21 cellular contexts compared by ENCODE assay signal in the genomic region with DNA sequence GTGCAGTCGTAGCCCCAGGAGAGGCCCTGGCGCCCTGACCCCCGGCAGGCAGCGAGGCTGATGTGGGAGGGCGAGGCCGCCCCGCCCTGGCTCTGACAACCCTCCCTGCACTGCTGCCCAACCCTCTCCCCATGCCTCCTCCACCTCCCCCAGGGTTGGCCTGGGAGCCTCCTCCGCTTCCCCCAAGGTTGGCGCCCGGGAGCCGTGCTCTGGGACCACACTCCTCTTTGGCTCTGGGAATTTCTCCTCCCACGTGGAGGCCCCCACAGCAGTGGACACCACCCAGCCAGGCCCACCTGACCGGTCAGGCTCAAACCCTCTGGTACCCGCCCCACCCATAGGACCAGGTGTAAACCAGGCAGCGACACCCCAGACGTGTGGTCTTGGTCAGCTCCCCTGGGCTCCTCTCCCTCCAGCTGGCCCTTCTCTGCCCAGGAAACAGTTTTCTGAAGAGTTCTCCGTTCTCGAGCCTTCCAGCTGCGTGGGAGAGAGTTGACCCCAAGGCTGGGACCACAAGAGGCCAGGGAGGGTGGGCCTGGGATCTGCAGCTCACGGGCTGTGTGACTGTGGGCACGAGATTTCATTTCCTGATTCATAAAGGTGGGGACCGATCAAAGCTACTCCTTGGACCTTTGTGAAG.
"Had no signal": no experiment of that assay in that cellular context is flagged by ENCODE, and none has a peak within 500 bp of the region (broad histone marks: within the 10 kb centered on the region; RNA-seq: fewer than 3 reads in every experiment).

No MANE protein-coding gene starts in this region.

- DNase-seq: activated B cell treated with CpG ODN at 0.5 μM for 24 hours; activated CD4-positive, alpha-beta memory T cell treated with anti-CD3 and anti-CD28 coated beads for 36 hours; activated CD4-positive, alpha-beta T cell treated with anti-CD3 and anti-CD28 coated beads for 4 hours; activated naive CD4-positive, alpha-beta T cell treated with Interleukin-2 at 50 U/mL for 16 hours; activated naive CD8-positive, alpha-beta T cell treated with anti-CD3 and anti-CD28 coated beads, Interleukin-2, amount 10 ng/mL, durations not matched to agents 7 days and 5 days; activated T-cell treated with anti-CD3 and anti-CD28 coated beads for 4 hours; body of pancreas; caudate nucleus; effector memory CD8-positive, alpha-beta T cell; foreskin fibroblast; left ventricle myocardium inferior; mesenchymal stem cell; nucleus accumbens; stimulated activated naive CD8-positive, alpha-beta T cell treated with anti-CD3 and anti-CD28 coated beads, Interleukin-15, Interleukin-2, amounts not matched to agents 100 U/mL and 50 U/mL, for 24 hours; substantia nigra; T-helper 1 cell; T-helper 9 cell; uterus had no signal

- H3K36me3 Mint-ChIP-seq: activated CD4-positive, alpha-beta memory T cell treated with anti-CD3 and anti-CD28 coated beads for 36 hours; activated naive CD8-positive, alpha-beta T cell treated with anti-CD3 and anti-CD28 coated beads, Interleukin-2, amount 10 ng/mL, durations not matched to agents 7 days and 5 days; natural killer cell treated with Interleukin-12 subunit alpha and Interleukin-12 subunit beta and Interleukin-15 and Interleukin-18, amount 100 ng/mL, for 72 hours had no signal

- H3K9me3 ChIP-seq: body of pancreas, left ventricle myocardium inferior, tibial nerve, uterus had no signal

- H3K36me3 ChIP-seq: left ventricle myocardium inferior, tibial nerve, uterus had no signal

- H3K4me1 ChIP-seq: body of pancreas, left ventricle myocardium inferior, tibial nerve, uterus had no signal

- H3K27me3 Mint-ChIP-seq: activated B cell treated with CpG ODN at 0.5 μM for 24 hours; activated CD4-positive, alpha-beta memory T cell treated with anti-CD3 and anti-CD28 coated beads for 36 hours had no signal

- H3K4me1 Mint-ChIP-seq: activated B cell treated with CpG ODN at 0.5 μM for 24 hours had no signal

- H3K27ac ChIP-seq: body of pancreas, epithelial cell of prostate, left ventricle myocardium inferior, tibial nerve, uterus had no signal

- H3K4me3 ChIP-seq: body of pancreas, left ventricle myocardium inferior, tibial nerve, uterus had no signal

- ATAC-seq: body of pancreas; effector memory CD8-positive, alpha-beta T cell; natural killer cell treated with Interleukin-12 subunit alpha and Interleukin-12 subunit beta and Interleukin-15 and Interleukin-18, amount 100 ng/mL, for 72 hours; stimulated activated naive CD8-positive, alpha-beta T cell treated with anti-CD3 and anti-CD28 coated beads, Interleukin-15, Interleukin-2, amounts not matched to agents 100 U/mL and 50 U/mL, for 24 hours had no signal

- H3K27ac Mint-ChIP-seq: activated B cell treated with CpG ODN at 0.5 μM for 24 hours; activated CD4-positive, alpha-beta memory T cell treated with anti-CD3 and anti-CD28 coated beads for 36 hours; activated naive CD8-positive, alpha-beta T cell treated with anti-CD3 and anti-CD28 coated beads, Interleukin-2, amount 10 ng/mL, durations not matched to agents 7 days and 5 days; natural killer cell treated with Interleukin-12 subunit alpha and Interleukin-12 subunit beta and Interleukin-15 and Interleukin-18, amount 100 ng/mL, for 72 hours had no signal

- H3K27me3 ChIP-seq: body of pancreas, uterus had no signal

- H3K9me3 Mint-ChIP-seq: activated B cell treated with CpG ODN at 0.5 μM for 24 hours; activated CD4-positive, alpha-beta memory T cell treated with anti-CD3 and anti-CD28 coated beads for 36 hours; activated naive CD8-positive, alpha-beta T cell treated with anti-CD3 and anti-CD28 coated beads, Interleukin-2, amount 10 ng/mL, durations not matched to agents 7 days and 5 days; effector memory CD8-positive, alpha-beta T cell; natural killer cell treated with Interleukin-12 subunit alpha and Interleukin-12 subunit beta and Interleukin-15 and Interleukin-18, amount 100 ng/mL, for 72 hours had no signal

- H3K4me3 Mint-ChIP-seq: activated B cell treated with CpG ODN at 0.5 μM for 24 hours; activated CD4-positive, alpha-beta memory T cell treated with anti-CD3 and anti-CD28 coated beads for 36 hours; activated naive CD8-positive, alpha-beta T cell treated with anti-CD3 and anti-CD28 coated beads, Interleukin-2, amount 10 ng/mL, durations not matched to agents 7 days and 5 days; effector memory CD8-positive, alpha-beta T cell; natural killer cell treated with Interleukin-12 subunit alpha and Interleukin-12 subunit beta and Interleukin-15 and Interleukin-18, amount 100 ng/mL, for 72 hours had no signal
